Comparison of ENCODE assay signal across 8 cellular contexts in the genomic region with DNA sequence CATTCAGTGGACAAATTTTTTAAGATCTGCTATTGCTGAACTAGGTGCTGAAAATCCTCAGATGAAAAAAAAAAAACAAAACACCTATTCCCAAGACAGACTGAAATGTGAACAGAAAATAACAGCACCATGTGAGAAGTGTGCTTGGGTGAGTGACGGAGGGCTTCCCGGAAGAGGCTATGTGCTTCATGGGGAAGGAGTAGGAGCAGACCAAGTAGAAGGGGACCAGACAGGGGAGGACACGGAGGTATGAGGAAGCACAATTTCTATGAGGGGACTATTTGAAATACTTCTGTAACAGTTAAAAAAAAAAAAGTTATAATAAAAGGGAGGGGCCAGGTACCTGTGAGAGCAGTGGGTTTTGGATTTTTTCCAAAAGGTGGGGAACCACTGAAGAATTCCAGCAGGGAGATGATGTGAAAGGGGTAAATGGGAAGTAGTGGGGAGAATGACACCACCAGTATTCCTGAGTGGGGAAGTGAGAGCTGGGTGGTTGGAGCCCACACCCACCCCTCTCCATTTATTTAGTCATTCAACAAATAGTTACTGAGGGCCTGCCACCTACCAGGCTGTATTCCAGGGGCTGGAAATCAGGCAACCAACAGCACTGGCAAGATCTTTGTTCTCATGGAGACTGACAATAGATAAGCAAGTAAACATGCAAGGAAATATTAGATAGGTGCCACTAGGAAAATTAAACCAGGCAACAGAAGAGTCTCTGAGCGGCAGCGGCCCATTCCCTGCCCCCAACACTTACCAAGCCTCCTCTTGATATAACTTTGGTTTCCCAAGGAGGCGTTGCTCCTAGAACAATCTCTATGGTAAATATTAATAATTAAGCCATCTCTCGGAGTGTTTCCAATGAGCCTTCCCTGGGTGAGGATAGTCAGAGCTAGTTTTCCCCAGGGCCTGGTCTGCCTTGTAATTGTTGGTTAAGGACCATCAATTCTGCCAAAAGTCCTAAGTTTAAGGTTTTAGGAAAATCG. TPM values are rescaled to one million over a fixed set of nuclear protein-coding genes. Genes with fewer than 3 reads are reported as not detected.
DNase-seq lines count a peak whose midpoint lies in the region; ATAC-seq and TF ChIP-seq lines count a peak whose summit lies in the region.

No MANE protein-coding gene starts in this region.

- ATAC-seq in left lung (peak; percentile 1), SK-N-SH treated with all-trans-retinoic acid at 6 μM for 48 hours (no peak), HG03159 (IDR thresholded peaks at IDR 0.05; ENCODE audit: unreplicated experiment) (no peak)

- peak overlapping the region; percentile 99 to 100 for H3K27ac ChIP-seq in left lung
- peak overlapping the region; percentile 100 for H3K27ac ChIP-seq in subcutaneous abdominal adipose tissue (ENCODE audit: low read depth, low read length)

- no peaks in the 10 kb centered on the region for H3K27me3 ChIP-seq in adipocyte (replicated peaks; ENCODE audit: control insufficient read depth, insufficient read depth, low read length)
- H3K27me3 ChIP-seq in left lung, result no peaks in the 10 kb centered on the region
- H3K27me3 ChIP-seq in subcutaneous abdominal adipose tissue (ENCODE audit: control insufficient read depth in 5 of 5, insufficient read depth in 4 of 5, low read length in 5 of 5), result no peaks in the 10 kb centered on the region

- H3K9ac ChIP-seq in adipocyte (ENCODE audit: low read length) (peak overlapping the region; percentile 75), subcutaneous abdominal adipose tissue (ENCODE audit: low read length in 5 of 5) (peak overlapping the region in 4 of 5 donors; percentile 36 to 87 (median 70))

- H3K36me3 ChIP-seq in adipocyte (ENCODE audit: control insufficient read depth, insufficient read depth, low read length, severe bottlenecking) (no peaks in the 10 kb centered on the region), left lung (no peaks in the 10 kb centered on the region), subcutaneous abdominal adipose tissue (ENCODE audit: control insufficient read depth in 5 of 5, insufficient read depth in 5 of 5, low read length in 5 of 5) (no peaks in the 10 kb centered on the region)

- no peaks in the 10 kb centered on the region for H3K9me3 ChIP-seq in adipocyte (ENCODE audit: control insufficient read depth, low read length)
- H3K9me3 ChIP-seq in left lung, result no peaks in the 10 kb centered on the region
- H3K9me3 ChIP-seq in subcutaneous abdominal adipose tissue (ENCODE audit: control insufficient read depth in 5 of 5, low read length in 5 of 5), result no peaks in the 10 kb centered on the region

- H3K36me3 Mint-ChIP-seq in activated CD4-positive, alpha-beta T cell treated with anti-CD3 and anti-CD28 coated beads, Interleukin-2, amount 10 ng/mL, durations not matched to agents 7 days and 5 days (ENCODE audit: low read depth), result peaks cover 9% of the 10 kb centered on the region

- POLR2A ChIA-PET in activated CD4-positive, alpha-beta T cell treated with anti-CD3 and anti-CD28 coated beads, Interleukin-2, amount 10 ng/mL, durations not matched to agents 7 days and 5 days (lab: Charles Lee), result no interaction called here

- H3K27me3 Mint-ChIP-seq in activated CD4-positive, alpha-beta T cell treated with anti-CD3 and anti-CD28 coated beads, Interleukin-2, amount 10 ng/mL, durations not matched to agents 7 days and 5 days, result no peaks in the 10 kb centered on the region

- peaks cover 66% of the 10 kb centered on the region for H3K4me1 Mint-ChIP-seq in activated CD4-positive, alpha-beta T cell treated with anti-CD3 and anti-CD28 coated beads, Interleukin-2, amount 10 ng/mL, durations not matched to agents 7 days and 5 days

- no peak for DNase-seq in activated CD4-positive, alpha-beta T cell treated with anti-CD3 and anti-CD28 coated beads, Interleukin-2, amount 10 ng/mL, durations not matched to agents 7 days and 5 days
- DNase-seq in activated CD4-positive, alpha-beta T cell treated with anti-CD3 and anti-CD28 coated beads, Interleukin-2, amount 50 U/mL, for 4 hours, result no peak
- DNase-seq in adipocyte (ENCODE audit: low read depth) (no peak), left lung (no peak), activated T-cell treated with anti-CD3 and anti-CD28 coated beads for 4 hours (no peak)

- peak overlapping the region; percentile 76 for H3K4me3 Mint-ChIP-seq in activated CD4-positive, alpha-beta T cell treated with anti-CD3 and anti-CD28 coated beads, Interleukin-2, amount 10 ng/mL, durations not matched to agents 7 days and 5 days

- TF ChIP-seq CTCF in left lung (IDR thresholded peaks at IDR 0.05), result no peak

- H3K9me3 Mint-ChIP-seq in activated CD4-positive, alpha-beta T cell treated with anti-CD3 and anti-CD28 coated beads, Interleukin-2, amount 10 ng/mL, durations not matched to agents 7 days and 5 days, result peaks cover 3% of the 10 kb centered on the region

- H3K4me1 ChIP-seq in adipocyte (ENCODE audit: control insufficient read depth, insufficient read depth, low read length), result peaks cover 32% of the 10 kb centered on the region
- H3K4me1 ChIP-seq in left lung, result peaks cover 31 to 72% of the 10 kb centered on the region in 2 donors
- peaks cover 19 to 62% (median 40%) of the 10 kb centered on the region in 5 donors for H3K4me1 ChIP-seq in subcutaneous abdominal adipose tissue (ENCODE audit: control insufficient read depth in 5 of 5, insufficient read depth in 5 of 5, low read length in 5 of 5)

- intact Hi-C loops in left lung (cut with DNase I), result loop anchor here in 1 of 2 donors (10.0 kb wide), 1 partner anchor 94 kb away; a partner anchor contains a TSS

- H3K27ac Mint-ChIP-seq in activated CD4-positive, alpha-beta T cell treated with anti-CD3 and anti-CD28 coated beads, Interleukin-2, amount 10 ng/mL, durations not matched to agents 7 days and 5 days, result peak overlapping the region; percentile 67

- CTCF ChIA-PET in activated CD4-positive, alpha-beta T cell treated with anti-CD3 and anti-CD28 coated beads, Interleukin-2, amount 10 ng/mL, durations not matched to agents 7 days and 5 days (lab: Charles Lee), result interaction anchor here (0.7 to 1.3 kb wide), 2 partner anchors 13 to 342 kb away, joined by 3 to 8 read pairs; no protein-coding TSS in a partner anchor

- peak overlapping the region; percentile 75 for H3K4me3 ChIP-seq in adipocyte (ENCODE audit: low read length)
- peak overlapping the region in 1 of 2 donors; percentile 17 for H3K4me3 ChIP-seq in left lung
- peak overlapping the region; percentile 36 to 63 (median 43) for H3K4me3 ChIP-seq in subcutaneous abdominal adipose tissue (ENCODE audit: low read depth in 1 of 5, low read length in 5 of 5)

TF ChIP-seq in SK-N-SH treated with all-trans-retinoic acid at 6 μM for 48 hours, 23 proteins besides CTCF, POLR2A, EP300 and RAD21 (continues in another document):
- TF ChIP-seq TOX (CRISPR knock-in tag; IDR thresholded peaks at IDR 0.05; ENCODE audit: borderline replicate concordance), result no peak
- no peak for TF ChIP-seq PPARA (CRISPR knock-in tag; IDR thresholded peaks at IDR 0.05; ENCODE audit: borderline replicate concordance)
- TF ChIP-seq ARNTL (CRISPR knock-in tag; IDR thresholded peaks at IDR 0.05; ENCODE audit: borderline replicate concordance, low read depth), result no peak
- TF ChIP-seq ZC3H10 (CRISPR knock-in tag; IDR thresholded peaks at IDR 0.05), result no peak
- TF ChIP-seq, protein P1, sequence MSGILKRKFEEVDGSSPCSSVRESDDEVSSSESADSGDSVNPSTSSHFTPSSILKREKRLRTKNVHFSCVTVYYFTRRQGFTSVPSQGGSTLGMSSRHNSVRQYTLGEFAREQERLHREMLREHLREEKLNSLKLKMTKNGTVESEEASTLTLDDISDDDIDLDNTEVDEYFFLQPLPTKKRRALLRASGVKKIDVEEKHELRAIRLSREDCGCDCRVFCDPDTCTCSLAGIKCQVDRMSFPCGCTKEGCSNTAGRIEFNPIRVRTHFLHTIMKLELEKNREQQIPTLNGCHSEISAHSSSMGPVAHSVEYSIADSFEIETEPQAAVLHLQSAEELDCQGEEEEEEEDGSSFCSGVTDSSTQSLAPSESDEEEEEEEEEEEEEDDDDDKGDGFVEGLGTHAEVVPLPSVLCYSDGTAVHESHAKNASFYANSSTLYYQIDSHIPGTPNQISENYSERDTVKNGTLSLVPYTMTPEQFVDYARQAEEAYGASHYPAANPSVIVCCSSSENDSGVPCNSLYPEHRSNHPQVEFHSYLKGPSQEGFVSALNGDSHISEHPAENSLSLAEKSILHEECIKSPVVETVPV (CRISPR knock-in tag; IDR thresholded peaks at IDR 0.05), result no peak
- TF ChIP-seq ZNF8 (CRISPR knock-in tag; IDR thresholded peaks at IDR 0.05), result no peak
- no peak for TF ChIP-seq ZNF70 (CRISPR knock-in tag; IDR thresholded peaks at IDR 0.05)
- TF ChIP-seq, protein P2, sequence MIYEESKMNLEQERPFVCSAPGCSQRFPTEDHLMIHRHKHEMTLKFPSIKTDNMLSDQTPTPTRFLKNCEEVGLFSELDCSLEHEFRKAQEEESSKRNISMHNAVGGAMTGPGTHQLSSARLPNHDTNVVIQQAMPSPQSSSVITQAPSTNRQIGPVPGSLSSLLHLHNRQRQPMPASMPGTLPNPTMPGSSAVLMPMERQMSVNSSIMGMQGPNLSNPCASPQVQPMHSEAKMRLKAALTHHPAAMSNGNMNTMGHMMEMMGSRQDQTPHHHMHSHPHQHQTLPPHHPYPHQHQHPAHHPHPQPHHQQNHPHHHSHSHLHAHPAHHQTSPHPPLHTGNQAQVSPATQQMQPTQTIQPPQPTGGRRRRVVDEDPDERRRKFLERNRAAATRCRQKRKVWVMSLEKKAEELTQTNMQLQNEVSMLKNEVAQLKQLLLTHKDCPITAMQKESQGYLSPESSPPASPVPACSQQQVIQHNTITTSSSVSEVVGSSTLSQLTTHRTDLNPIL (CRISPR knock-in tag; IDR thresholded peaks at IDR 0.05; ENCODE audit: low read depth), result no peak
- no peak for TF ChIP-seq SNAI2 (CRISPR knock-in tag; IDR thresholded peaks at IDR 0.05)

RNA-seq across cellular contexts. Expression of a gene that starts 3.8 kb away (rescaled TPM):
- total RNA-seq in activated CD4-positive, alpha-beta T cell treated with anti-CD3 and anti-CD28 coated beads, Interleukin-2, amount 10 ng/mL, durations not matched to agents 7 days and 5 days, result 10 to 100 TPM; 62.7 to 70.8 TPM
- 10 to 100 TPM; 53.5 to 80.7 TPM for total RNA-seq in left lung
